ENCODE assay signal across 8 cellular contexts in genomic region chr21:33229776-33230517, GRCh38. TPM values are rescaled to one million over a fixed set of nuclear protein-coding genes. Genes with fewer than 3 reads are reported as not detected.
DNase-seq lines count a peak whose midpoint lies in the region; ATAC-seq and TF ChIP-seq lines count a peak whose summit lies in the region.

TSS of gene IFNAR2 (plus strand) at chr21:33229938. CDS start at chr21:33241923, 11,985 bp downstream.

- H3K9ac ChIP-seq in neuronal stem cell (ENCODE audit: low read depth, low read length, poor library complexity), result peak within 1 kb of the TSS; percentile 90

- H3K36me3 ChIP-seq in SJSA1, result peaks cover 4% of the 10 kb centered on the region
- H3K36me3 ChIP-seq in gastroesophageal sphincter, result no peaks in the 10 kb centered on the region
- peaks cover 0 to 7% of the 10 kb centered on the region in 2 donors for H3K36me3 ChIP-seq in neuronal stem cell (replicated peaks in 1 of 2; ENCODE audit: control insufficient read depth in 2 of 2, insufficient read depth in 2 of 2, low read length in 2 of 2)

- TF ChIP-seq POLR2A in gastroesophageal sphincter (IDR thresholded peaks at IDR 0.05), result peak; percentile 73 to 81

- H3K9me3 ChIP-seq in SJSA1 (replicated peaks) (no peaks in the 10 kb centered on the region), gastroesophageal sphincter (no peaks in the 10 kb centered on the region), neuronal stem cell (replicated peaks in 1 of 2; ENCODE audit: control insufficient read depth in 2 of 2, insufficient read depth in 1 of 2, low read depth in 1 of 2, low read length in 2 of 2) (no peaks in the 10 kb centered on the region)

- no peak within 1 kb of the TSS for H2BK12ac ChIP-seq in neuronal stem cell (ENCODE audit: low read length)

- peak; percentile 25 for DNase-seq in DMS114 treated with DMSO at 0.1 percent for 48 hours (lab: John Stamatoyannopoulos, UW; ENCODE audit: unreplicated experiment)
- DNase-seq in Jurkat, Clone E6-1 (ENCODE audit: low read depth, low spot score), result no peak
- peak; percentile 66 to 70 for DNase-seq in SJSA1 (ENCODE audit: low read depth in 1 of 2, low spot score in 2 of 2)
- peak; percentile 77 for DNase-seq in activated naive CD4-positive, alpha-beta T cell treated with Interleukin-2 at 50 U/mL for 16 hours
- DNase-seq in neuronal stem cell (ENCODE audit: low spot score), result peak; percentile 76
- DNase-seq in superior temporal gyrus (ENCODE audit: extremely low spot score), result peak; percentile 70

- no peak for TF ChIP-seq EP300 in gastroesophageal sphincter (IDR thresholded peaks at IDR 0.05)

- H2AFZ ChIP-seq in neuronal stem cell (ENCODE audit: low read length), result peak within 1 kb of the TSS; percentile 99

- 0% methylated on average over 11 to 30 of the region's 95 CpGs for WGBS in gastroesophageal sphincter (ENCODE audit: low coverage in 1 of 2), 2 donors
- no CpG with 5 or more reads among the region's 95 CpGs for WGBS in neuronal stem cell (ENCODE audit: extremely low coverage in 2 of 2, insufficient read length in 2 of 2, insufficient replicate concordance in 1 of 2), 2 donors

- no peak within 1 kb of the TSS for H2BK120ac ChIP-seq in neuronal stem cell (ENCODE audit: low read depth, low read length)

- H3K27ac ChIP-seq in SJSA1, result peak within 1 kb of the TSS; percentile 77
- peak within 1 kb of the TSS; percentile 91 to 98 (median 96) for H3K27ac ChIP-seq in gastroesophageal sphincter
- peak within 1 kb of the TSS; percentile 89 for H3K27ac ChIP-seq in neuronal stem cell (replicated peaks; ENCODE audit: low read length)

- ATAC-seq in GM21529 (IDR thresholded peaks at IDR 0.05; ENCODE audit: unreplicated experiment) (peak; percentile 75), gastroesophageal sphincter (peak; percentile 95)

- peak within 1 kb of the TSS; percentile 59 for H3K14ac ChIP-seq in neuronal stem cell (ENCODE audit: low read length)

- peak within 1 kb of the TSS; percentile 90 for H3K4me3 ChIP-seq in Jurkat, Clone E6-1 (ENCODE audit: low read length)
- H3K4me3 ChIP-seq in SJSA1 (peak within 1 kb of the TSS; percentile 95), gastroesophageal sphincter (peak within 1 kb of the TSS; percentile 97 to 99), neuronal stem cell (ENCODE audit: low read length in 2 of 2) (peak within 1 kb of the TSS; percentile 84 to 100)

- H3K4ac ChIP-seq in neuronal stem cell (ENCODE audit: low read length), result no peak within 1 kb of the TSS

- H2BK5ac ChIP-seq in neuronal stem cell (ENCODE audit: low read length), result peak within 1 kb of the TSS; percentile 85

- peak within 1 kb of the TSS; percentile 23 for H4K8ac ChIP-seq in neuronal stem cell (ENCODE audit: low read depth, low read length)

- H3K4me1 ChIP-seq in SJSA1 (replicated peaks), result peaks cover 8% of the 10 kb centered on the region; the same call in 1 of the 2 replicates
- H3K4me1 ChIP-seq in gastroesophageal sphincter, result peaks cover 0 to 31% (median 3%) of the 10 kb centered on the region in 3 donors
- peaks cover 2 to 5% of the 10 kb centered on the region in 2 donors for H3K4me1 ChIP-seq in neuronal stem cell (ENCODE audit: control insufficient read depth in 2 of 2, insufficient read depth in 1 of 2, low read depth in 1 of 2, low read length in 2 of 2)

- H3K79me1 ChIP-seq in neuronal stem cell (ENCODE audit: low read depth, low read length), result peaks cover 4% of the 10 kb centered on the region

- H3K23ac ChIP-seq in neuronal stem cell (ENCODE audit: low read depth, low read length, poor library complexity), result peak within 1 kb of the TSS; percentile 94

- no peak within 1 kb of the TSS for H4K91ac ChIP-seq in neuronal stem cell (ENCODE audit: low read depth, low read length, poor library complexity)

- H3K27me3 ChIP-seq in SJSA1 (replicated peaks) (no peaks in the 10 kb centered on the region), gastroesophageal sphincter (no peaks in the 10 kb centered on the region), neuronal stem cell (ENCODE audit: control insufficient read depth in 3 of 3, insufficient read depth in 3 of 3, low read depth in 1 of 3, low read length in 3 of 3) (peaks cover 0 to 11% (median 2%) of the 10 kb centered on the region in 3 experiments)

- peak in 1 of 4 experiments; percentile 6 for TF ChIP-seq CTCF in gastroesophageal sphincter (IDR thresholded peaks at IDR 0.05)

- H3K18ac ChIP-seq in neuronal stem cell (ENCODE audit: low read length), result peak within 1 kb of the TSS; percentile 98

- peak within 1 kb of the TSS; percentile 72 for H3K4me2 ChIP-seq in neuronal stem cell (ENCODE audit: insufficient read depth, low read length, poor library complexity, severe bottlenecking)

- H2BK15ac ChIP-seq in neuronal stem cell (ENCODE audit: low read length), result peak within 1 kb of the TSS; percentile 88

- peak within 1 kb of the TSS; percentile 15 for H2AK5ac ChIP-seq in neuronal stem cell (ENCODE audit: low read depth, low read length)

RNA-seq across cellular contexts. Expression of gene IFNAR2, which starts in this region (rescaled TPM):
- 79.8 TPM for polyA plus RNA-seq in Jurkat, Clone E6-1 (2012; ENCODE audit: insufficient read depth, insufficient read length)
- total RNA-seq in SJSA1 (2014; rRNA removed; shearing (Covaris generic)), result 5.1 and 48.3 TPM in 2 replicates
- total RNA-seq in gastroesophageal sphincter, result 10 to 100 TPM; 12.0 to 19.1 (median 14.7) TPM
- 14.2 TPM for polyA plus RNA-seq in neuronal stem cell (2013, experiment 1 of 2)
- polyA plus RNA-seq in neuronal stem cell (2013, experiment 2 of 2), result 14.2 TPM
